In genomic region chr17:82970067-82970466, GRCh38 we compare ENCODE assay signal across 15 cellular contexts.
A peak's percentile ranks its signal among the peaks of the same experiment; 100 is the strongest.
DNase-seq lines count a peak whose midpoint lies in the region; ATAC-seq and TF ChIP-seq lines count a peak whose summit lies in the region.
"Had no signal": no experiment of that assay in that cellular context is flagged by ENCODE, and none has a peak within 500 bp of the region (broad histone marks: within the 10 kb centered on the region; RNA-seq: fewer than 3 reads in every experiment).

No MANE protein-coding gene starts in this region.

- WGBS in endodermal cell (ENCODE audit: insufficient coverage in 1 of 2, insufficient read length in 1 of 2), 2 experiments: 92 to 95% methylated on average over 12 of the region's 12 CpGs

- no peak overlapping the region for H3K27ac Mint-ChIP-seq in activated naive CD8-positive, alpha-beta T cell
- no peak overlapping the region for H3K27ac Mint-ChIP-seq in activated naive CD8-positive, alpha-beta T cell treated with anti-CD3 and anti-CD28 coated beads for 36 hours
- H3K27ac Mint-ChIP-seq in endodermal cell: no peak overlapping the region
- H3K27ac Mint-ChIP-seq: CD4-positive, alpha-beta T cell had no signal

- intact Hi-C loops in upper lobe of right lung (cut with DNase I) (no loop called here), posterior vena cava (cut with DNase I) (no loop called here)

- DNase-seq in activated naive CD8-positive, alpha-beta T cell treated with anti-CD3 and anti-CD28 coated beads for 36 hours: no peak
- peak; percentile 46 for DNase-seq in Jurkat, Clone E6-1 (ENCODE audit: low read depth, low spot score)
- DNase-seq in endodermal cell (peak; percentile 13), upper lobe of right lung (peak; percentile 39), posterior vena cava (ENCODE audit: low spot score) (no peak), NCI-H526 treated with DMSO at 0.1 percent for 48 hours (lab: John Stamatoyannopoulos, UW) (no peak)
- DNase-seq: CD4-positive, alpha-beta T cell; HCEC 1CT; NCI-H1436 treated with DMSO at 0.1 percent for 48 hours; NCI-H2081 treated with DMSO at 0.1 percent for 48 hours; NCI-H2227 treated with DMSO at 0.1 percent for 48 hours; NCI-H69; PC-9 had no signal

- TF ChIP-seq CTCF in endodermal cell (conservative IDR thresholded peaks at IDR 0.05) (no peak), upper lobe of right lung (IDR thresholded peaks at IDR 0.05) (no peak)

- H3K36me3 ChIP-seq in endodermal cell (ENCODE audit: control insufficient read depth, insufficient read depth, low read length) (no peaks in the 10 kb centered on the region), upper lobe of right lung (no peaks in the 10 kb centered on the region)

- H3K27ac ChIP-seq in endodermal cell (ENCODE audit: low read depth, low read length): no peak overlapping the region
- no peak overlapping the region for H3K27ac ChIP-seq in upper lobe of right lung
- H3K27ac ChIP-seq: PC-9 had no signal

- H3K27me3 ChIP-seq in endodermal cell (ENCODE audit: control insufficient read depth, insufficient read depth, low read length, poor library complexity, severe bottlenecking) (no peaks in the 10 kb centered on the region), upper lobe of right lung (no peaks in the 10 kb centered on the region)

- peaks cover 4% of the 10 kb centered on the region for H3K4me1 Mint-ChIP-seq in activated naive CD8-positive, alpha-beta T cell (ENCODE audit: low read depth)
- H3K4me1 Mint-ChIP-seq in activated naive CD8-positive, alpha-beta T cell treated with anti-CD3 and anti-CD28 coated beads for 36 hours: no peaks in the 10 kb centered on the region
- no peaks in the 10 kb centered on the region for H3K4me1 Mint-ChIP-seq in endodermal cell

- peak overlapping the region; percentile 27 for H3K4me3 Mint-ChIP-seq in activated naive CD8-positive, alpha-beta T cell
- H3K4me3 Mint-ChIP-seq in activated naive CD8-positive, alpha-beta T cell treated with anti-CD3 and anti-CD28 coated beads for 36 hours: no peak overlapping the region
- H3K4me3 Mint-ChIP-seq in endodermal cell: no peak overlapping the region
- H3K4me3 Mint-ChIP-seq: CD4-positive, alpha-beta T cell had no signal

- ATAC-seq in upper lobe of right lung (no peak), GM18873 (IDR thresholded peaks at IDR 0.05; ENCODE audit: low FRiP score, unreplicated experiment) (no peak)

- H3K4me1 ChIP-seq in endodermal cell (ENCODE audit: control insufficient read depth, insufficient read depth, low read length): no peaks in the 10 kb centered on the region
- no peaks in the 10 kb centered on the region for H3K4me1 ChIP-seq in upper lobe of right lung

- H3K4me3 ChIP-seq in Jurkat, Clone E6-1 (ENCODE audit: low read length): no peak overlapping the region
- no peak overlapping the region for H3K4me3 ChIP-seq in endodermal cell (ENCODE audit: low read length)
- no peak overlapping the region for H3K4me3 ChIP-seq in upper lobe of right lung
- H3K4me3 ChIP-seq: PC-9 had no signal

- H3K36me3 Mint-ChIP-seq in activated naive CD8-positive, alpha-beta T cell: no peaks in the 10 kb centered on the region
- peaks cover 3% of the 10 kb centered on the region for H3K36me3 Mint-ChIP-seq in activated naive CD8-positive, alpha-beta T cell treated with anti-CD3 and anti-CD28 coated beads for 36 hours
- peaks cover 2% of the 10 kb centered on the region for H3K36me3 Mint-ChIP-seq in endodermal cell (ENCODE audit: low read depth)

- H3K27me3 Mint-ChIP-seq in activated naive CD8-positive, alpha-beta T cell: no peaks in the 10 kb centered on the region
- no peaks in the 10 kb centered on the region for H3K27me3 Mint-ChIP-seq in activated naive CD8-positive, alpha-beta T cell treated with anti-CD3 and anti-CD28 coated beads for 36 hours
- H3K27me3 Mint-ChIP-seq in endodermal cell (ENCODE audit: insufficient read depth): no peaks in the 10 kb centered on the region
- H3K27me3 Mint-ChIP-seq: CD4-positive, alpha-beta T cell had no signal

- no peaks in the 10 kb centered on the region for H3K9me3 ChIP-seq in endodermal cell (ENCODE audit: control insufficient read depth, low read length)
- H3K9me3 ChIP-seq in upper lobe of right lung: no peaks in the 10 kb centered on the region

- no peak overlapping the region for H3K9ac ChIP-seq in endodermal cell (ENCODE audit: extremely low read depth, low read length, poor library complexity, severe bottlenecking)

- H3K9me3 Mint-ChIP-seq in activated naive CD8-positive, alpha-beta T cell (ENCODE audit: low read depth): no peaks in the 10 kb centered on the region
- H3K9me3 Mint-ChIP-seq in activated naive CD8-positive, alpha-beta T cell treated with anti-CD3 and anti-CD28 coated beads for 36 hours: no peaks in the 10 kb centered on the region
- no peaks in the 10 kb centered on the region for H3K9me3 Mint-ChIP-seq in endodermal cell
- H3K9me3 Mint-ChIP-seq: CD4-positive, alpha-beta T cell had no signal

Comparison
In these comparisons a context has a peak if more than half of its experiments do, and no peak if none do; other contexts are left out.
1. DNase-seq: peak in Jurkat, Clone E6-1 (single experiment), endodermal cell (single experiment) and upper lobe of right lung (single experiment); none in activated naive CD8-positive, alpha-beta T cell treated with anti-CD3 and anti-CD28 coated beads for 36 hours (single experiment), posterior vena cava (single experiment) and NCI-H526 treated with DMSO at 0.1 percent for 48 hours (single experiment).